ENCODE assay signal across 8 cellular contexts in genomic region chr3:83632526-83632925, GRCh38.
"Had no signal": no experiment of that assay in that cellular context is flagged by ENCODE, and none has a peak within 500 bp of the region (broad histone marks: within the 10 kb centered on the region; RNA-seq: fewer than 3 reads in every experiment).

No MANE protein-coding gene starts in this region.

- H3K27ac Mint-ChIP-seq: HFFc6 had no signal

- H3K4me3 ChIP-seq: GM23248, HAP-1 had no signal

- DNase-seq: GM23248, GOT3, H7, HFFc6, IMR-90 had no signal

- H3K27ac ChIP-seq: GM23248, HL-60 had no signal

- H3K36me3 ChIP-seq: HAP-1 had no signal

- FAIRE-seq: HTR-8/SVneo had no signal

- H3K4me3 Mint-ChIP-seq: HFFc6 had no signal

- H2AFZ ChIP-seq: GM23248 had no signal

- H3K4me1 ChIP-seq: HAP-1 had no signal

- H3K9me3 ChIP-seq: HAP-1 had no signal

- H3K9ac ChIP-seq: GM23248 had no signal
